In genomic region chr20:731891-732560, GRCh38 we compare ENCODE assay signal across 24 cellular contexts. TPM values are rescaled to one million over a fixed set of nuclear protein-coding genes. Genes with fewer than 3 reads are reported as not detected.
"Had no signal": no experiment of that assay in that cellular context is flagged by ENCODE, and none has a peak within 500 bp of the region (broad histone marks: within the 10 kb centered on the region; RNA-seq: fewer than 3 reads in every experiment).

No MANE protein-coding gene starts in this region.

- H3K4me1 Mint-ChIP-seq: activated naive CD4-positive, alpha-beta T cell treated with anti-CD3 and anti-CD28 coated beads, Interleukin-2, amount 10 ng/mL, durations not matched to agents 7 days and 5 days; activated naive CD8-positive, alpha-beta T cell treated with anti-CD3 and anti-CD28 coated beads for 36 hours had no signal

- H3K4me2 ChIP-seq: KMS-11 had no signal

- ATAC-seq: activated T-cell treated with anti-CD3 and anti-CD28 coated beads, Interleukin-2, amount 50 U/mL, for 4 hours; T-helper 17 cell had no signal

- H3K27ac ChIP-seq: brain microvascular endothelial cell, KMS-11 had no signal

- H3K27ac Mint-ChIP-seq: activated B cell treated with CpG ODN at 0.5 μM for 24 hours; activated CD4-positive, alpha-beta T cell treated with anti-CD3 and anti-CD28 coated beads, Interleukin-2, amount 10 ng/mL, durations not matched to agents 24 days and 14 days; activated naive CD4-positive, alpha-beta T cell treated with anti-CD3 and anti-CD28 coated beads, Interleukin-2, amount 10 ng/mL, durations not matched to agents 7 days and 5 days; activated naive CD8-positive, alpha-beta T cell treated with anti-CD3 and anti-CD28 coated beads for 36 hours; T-helper 17 cell had no signal

- H3K9ac ChIP-seq: KMS-11 had no signal

- H3K36me3 Mint-ChIP-seq: activated naive CD4-positive, alpha-beta T cell treated with anti-CD3 and anti-CD28 coated beads, Interleukin-2, amount 10 ng/mL, durations not matched to agents 7 days and 5 days; activated naive CD8-positive, alpha-beta T cell treated with anti-CD3 and anti-CD28 coated beads for 36 hours had no signal

- H3K4me3 Mint-ChIP-seq: activated B cell treated with CpG ODN at 0.5 μM for 24 hours; activated CD4-positive, alpha-beta T cell treated with anti-CD3 and anti-CD28 coated beads, Interleukin-2, amount 10 ng/mL, durations not matched to agents 24 days and 14 days; activated naive CD4-positive, alpha-beta T cell treated with anti-CD3 and anti-CD28 coated beads, Interleukin-2, amount 10 ng/mL, durations not matched to agents 7 days and 5 days; activated naive CD8-positive, alpha-beta T cell treated with anti-CD3 and anti-CD28 coated beads for 36 hours; activated T-cell treated with anti-CD3 and anti-CD28 coated beads, Interleukin-2, amount 50 U/mL, for 4 hours; T-helper 17 cell had no signal

- H3K9me3 Mint-ChIP-seq: activated B cell treated with CpG ODN at 0.5 μM for 24 hours; activated naive CD4-positive, alpha-beta T cell treated with anti-CD3 and anti-CD28 coated beads, Interleukin-2, amount 10 ng/mL, durations not matched to agents 7 days and 5 days; activated naive CD8-positive, alpha-beta T cell treated with anti-CD3 and anti-CD28 coated beads for 36 hours; activated T-cell treated with anti-CD3 and anti-CD28 coated beads, Interleukin-2, amount 50 U/mL, for 4 hours had no signal

- DNase-seq: activated B cell treated with CpG ODN at 0.5 μM for 24 hours; activated CD4-positive, alpha-beta T cell treated with anti-CD3 and anti-CD28 coated beads for 1 hour; activated CD4-positive, alpha-beta T cell treated with anti-CD3 and anti-CD28 coated beads, Interleukin-2, amount 10 ng/mL, durations not matched to agents 24 days and 14 days; activated CD4-positive, alpha-beta T cell treated with anti-CD3 and anti-CD28 coated beads, Interleukin-2, amount 50 U/mL, for 48 hours; activated CD8-positive, alpha-beta memory T cell treated with anti-CD3 and anti-CD28 coated beads for 24 hours; activated gamma-delta T cell treated with Interleukin-2 at 50 U/mL for 16 hours; activated naive CD4-positive, alpha-beta T cell treated with anti-CD3 and anti-CD28 coated beads, Interleukin-2, amount 10 ng/mL, durations not matched to agents 7 days and 5 days; activated naive CD8-positive, alpha-beta T cell treated with anti-CD3 and anti-CD28 coated beads for 36 hours; activated T-cell treated with anti-CD3 and anti-CD28 coated beads, Interleukin-2, amount 50 U/mL, for 4 hours; brain microvascular endothelial cell; NCI-H1092; NCI-H1417; NCI-H1930; NCI-H2171 treated with DMSO at 0.1 percent for 48 hours; NCI-H345; NCI-H510A; NCI-H526 treated with DMSO at 0.1 percent for 48 hours; SIG-M5; T-helper 17 cell; T-helper 9 cell had no signal

- H3K36me3 ChIP-seq: brain microvascular endothelial cell had no signal

RNA-seq across cellular contexts. Expression of gene SLC52A3, which starts 36.3 kb away (rescaled TPM):
- total RNA-seq: activated B cell treated with CpG ODN at 0.5 μM for 24 hours; activated CD4-positive, alpha-beta T cell treated with anti-CD3 and anti-CD28 coated beads, Interleukin-2, amount 10 ng/mL, durations not matched to agents 24 days and 14 days; activated T-cell treated with anti-CD3 and anti-CD28 coated beads, Interleukin-2, amount 50 U/mL, for 4 hours; OCI-LY7; RPMI7951; T-helper 17 cell had no signal

RNA-seq across cellular contexts. Expression of gene SCRT2, which starts 56.4 kb away (rescaled TPM):
- total RNA-seq: activated B cell treated with CpG ODN at 0.5 μM for 24 hours; activated CD4-positive, alpha-beta T cell treated with anti-CD3 and anti-CD28 coated beads, Interleukin-2, amount 10 ng/mL, durations not matched to agents 24 days and 14 days; activated naive CD8-positive, alpha-beta T cell treated with anti-CD3 and anti-CD28 coated beads for 36 hours; activated T-cell treated with anti-CD3 and anti-CD28 coated beads, Interleukin-2, amount 50 U/mL, for 4 hours; MCF 10A; OCI-LY7; RPMI7951; T-helper 17 cell had no signal
